ENCODE assay signal across 1 cellular context in the genomic region with DNA sequence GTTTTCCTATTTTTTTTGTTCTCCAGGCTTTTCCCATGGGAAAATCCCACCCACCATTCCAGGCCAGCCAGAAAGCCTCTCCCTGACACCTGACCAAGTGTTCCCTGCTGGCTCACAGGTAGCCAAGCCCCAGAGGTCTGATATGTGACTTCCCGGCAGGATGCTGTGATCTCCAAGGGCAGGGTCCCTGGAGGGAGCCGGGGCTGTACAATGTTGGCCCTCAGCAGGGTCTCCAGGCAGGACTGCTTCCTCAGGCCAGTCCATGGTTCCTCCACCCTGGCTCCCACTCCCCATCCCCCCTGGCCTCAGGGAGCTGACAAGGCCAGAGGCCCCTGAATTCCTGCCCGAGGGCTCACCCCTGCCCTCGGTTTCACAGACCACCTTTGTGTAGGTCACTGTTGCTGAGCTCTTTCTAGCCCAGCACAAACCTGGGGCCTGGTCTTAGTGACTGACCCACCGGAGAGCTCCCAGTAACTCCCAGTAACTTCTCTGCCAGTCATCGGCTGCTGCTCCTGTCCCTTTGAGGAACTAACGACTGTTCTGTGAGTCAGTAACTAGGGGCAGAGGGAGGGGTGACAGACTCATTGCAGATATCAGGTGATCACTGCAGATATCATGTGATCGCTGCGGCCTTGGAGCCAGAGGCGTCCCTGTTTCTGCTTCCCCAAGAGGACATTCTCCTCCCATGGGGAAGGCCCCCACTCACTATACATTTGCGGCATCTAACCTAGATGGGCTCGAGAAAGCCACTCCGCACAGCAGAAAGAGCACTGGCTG.
TF ChIP-seq lines count a peak whose summit lies in the region.

No MANE protein-coding gene starts in this region.

TF ChIP-seq in HepG2, 621 proteins besides CTCF, POLR2A, EP300 and RAD21 (continued from another document and continues in another):
- TF ChIP-seq, protein P1, sequence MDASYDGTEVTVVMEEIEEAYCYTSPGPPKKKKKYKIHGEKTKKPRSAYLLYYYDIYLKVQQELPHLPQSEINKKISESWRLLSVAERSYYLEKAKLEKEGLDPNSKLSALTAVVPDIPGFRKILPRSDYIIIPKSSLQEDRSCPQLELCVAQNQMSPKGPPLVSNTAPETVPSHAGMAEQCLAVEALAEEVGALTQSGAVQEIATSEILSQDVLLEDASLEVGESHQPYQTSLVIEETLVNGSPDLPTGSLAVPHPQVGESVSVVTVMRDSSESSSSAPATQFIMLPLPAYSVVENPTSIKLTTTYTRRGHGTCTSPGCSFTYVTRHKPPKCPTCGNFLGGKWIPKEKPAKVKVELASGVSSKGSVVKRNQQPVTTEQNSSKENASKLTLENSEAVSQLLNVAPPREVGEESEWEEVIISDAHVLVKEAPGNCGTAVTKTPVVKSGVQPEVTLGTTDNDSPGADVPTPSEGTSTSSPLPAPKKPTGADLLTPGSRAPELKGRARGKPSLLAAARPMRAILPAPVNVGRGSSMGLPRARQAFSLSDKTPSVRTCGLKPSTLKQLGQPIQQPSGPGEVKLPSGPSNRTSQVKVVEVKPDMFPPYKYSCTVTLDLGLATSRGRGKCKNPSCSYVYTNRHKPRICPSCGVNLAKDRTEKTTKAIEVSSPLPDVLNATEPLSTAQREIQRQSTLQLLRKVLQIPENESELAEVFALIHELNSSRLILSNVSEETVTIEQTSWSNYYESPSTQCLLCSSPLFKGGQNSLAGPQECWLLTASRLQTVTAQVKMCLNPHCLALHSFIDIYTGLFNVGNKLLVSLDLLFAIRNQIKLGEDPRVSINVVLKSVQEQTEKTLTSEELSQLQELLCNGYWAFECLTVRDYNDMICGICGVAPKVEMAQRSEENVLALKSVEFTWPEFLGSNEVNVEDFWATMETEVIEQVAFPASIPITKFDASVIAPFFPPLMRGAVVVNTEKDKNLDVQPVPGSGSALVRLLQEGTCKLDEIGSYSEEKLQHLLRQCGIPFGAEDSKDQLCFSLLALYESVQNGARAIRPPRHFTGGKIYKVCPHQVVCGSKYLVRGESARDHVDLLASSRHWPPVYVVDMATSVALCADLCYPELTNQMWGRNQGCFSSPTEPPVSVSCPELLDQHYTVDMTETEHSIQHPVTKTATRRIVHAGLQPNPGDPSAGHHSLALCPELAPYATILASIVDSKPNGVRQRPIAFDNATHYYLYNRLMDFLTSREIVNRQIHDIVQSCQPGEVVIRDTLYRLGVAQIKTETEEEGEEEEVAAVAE (CRISPR knock-in tag; IDR thresholded peaks at IDR 0.05; ENCODE audit: borderline replicate concordance): no peak
- peak; percentile 23 for TF ChIP-seq SKI (IDR thresholded peaks at IDR 0.05; ENCODE audit: partially characterized antibody)
- TF ChIP-seq, protein P2, sequence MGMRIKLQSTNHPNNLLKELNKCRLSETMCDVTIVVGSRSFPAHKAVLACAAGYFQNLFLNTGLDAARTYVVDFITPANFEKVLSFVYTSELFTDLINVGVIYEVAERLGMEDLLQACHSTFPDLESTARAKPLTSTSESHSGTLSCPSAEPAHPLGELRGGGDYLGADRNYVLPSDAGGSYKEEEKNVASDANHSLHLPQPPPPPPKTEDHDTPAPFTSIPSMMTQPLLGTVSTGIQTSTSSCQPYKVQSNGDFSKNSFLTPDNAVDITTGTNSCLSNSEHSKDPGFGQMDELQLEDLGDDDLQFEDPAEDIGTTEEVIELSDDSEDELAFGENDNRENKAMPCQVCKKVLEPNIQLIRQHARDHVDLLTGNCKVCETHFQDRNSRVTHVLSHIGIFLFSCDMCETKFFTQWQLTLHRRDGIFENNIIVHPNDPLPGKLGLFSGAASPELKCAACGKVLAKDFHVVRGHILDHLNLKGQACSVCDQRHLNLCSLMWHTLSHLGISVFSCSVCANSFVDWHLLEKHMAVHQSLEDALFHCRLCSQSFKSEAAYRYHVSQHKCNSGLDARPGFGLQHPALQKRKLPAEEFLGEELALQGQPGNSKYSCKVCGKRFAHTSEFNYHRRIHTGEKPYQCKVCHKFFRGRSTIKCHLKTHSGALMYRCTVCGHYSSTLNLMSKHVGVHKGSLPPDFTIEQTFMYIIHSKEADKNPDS (CRISPR knock-in tag; IDR thresholded peaks at IDR 0.05): no peak
- no peak for TF ChIP-seq ZZZ3 (CRISPR knock-in tag; IDR thresholded peaks at IDR 0.05; ENCODE audit: borderline replicate concordance)
- no peak for TF ChIP-seq CCDC6 (CRISPR knock-in tag; IDR thresholded peaks at IDR 0.05)
- TF ChIP-seq ZNF589 (CRISPR knock-in tag; conservative IDR thresholded peaks at IDR 0.05): no peak
- no peak; the same call in 1 of the 2 replicates for TF ChIP-seq ZSCAN9 (CRISPR knock-in tag; IDR thresholded peaks at IDR 0.05; ENCODE audit: borderline replicate concordance)
- TF ChIP-seq, protein P3, sequence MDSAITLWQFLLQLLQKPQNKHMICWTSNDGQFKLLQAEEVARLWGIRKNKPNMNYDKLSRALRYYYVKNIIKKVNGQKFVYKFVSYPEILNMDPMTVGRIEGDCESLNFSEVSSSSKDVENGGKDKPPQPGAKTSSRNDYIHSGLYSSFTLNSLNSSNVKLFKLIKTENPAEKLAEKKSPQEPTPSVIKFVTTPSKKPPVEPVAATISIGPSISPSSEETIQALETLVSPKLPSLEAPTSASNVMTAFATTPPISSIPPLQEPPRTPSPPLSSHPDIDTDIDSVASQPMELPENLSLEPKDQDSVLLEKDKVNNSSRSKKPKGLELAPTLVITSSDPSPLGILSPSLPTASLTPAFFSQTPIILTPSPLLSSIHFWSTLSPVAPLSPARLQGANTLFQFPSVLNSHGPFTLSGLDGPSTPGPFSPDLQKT (CRISPR knock-in tag; IDR thresholded peaks at IDR 0.05; ENCODE audit: borderline replicate concordance): no peak
- no peak for TF ChIP-seq ZNF709 (CRISPR knock-in tag; IDR thresholded peaks at IDR 0.05)
- TF ChIP-seq, protein P4, sequence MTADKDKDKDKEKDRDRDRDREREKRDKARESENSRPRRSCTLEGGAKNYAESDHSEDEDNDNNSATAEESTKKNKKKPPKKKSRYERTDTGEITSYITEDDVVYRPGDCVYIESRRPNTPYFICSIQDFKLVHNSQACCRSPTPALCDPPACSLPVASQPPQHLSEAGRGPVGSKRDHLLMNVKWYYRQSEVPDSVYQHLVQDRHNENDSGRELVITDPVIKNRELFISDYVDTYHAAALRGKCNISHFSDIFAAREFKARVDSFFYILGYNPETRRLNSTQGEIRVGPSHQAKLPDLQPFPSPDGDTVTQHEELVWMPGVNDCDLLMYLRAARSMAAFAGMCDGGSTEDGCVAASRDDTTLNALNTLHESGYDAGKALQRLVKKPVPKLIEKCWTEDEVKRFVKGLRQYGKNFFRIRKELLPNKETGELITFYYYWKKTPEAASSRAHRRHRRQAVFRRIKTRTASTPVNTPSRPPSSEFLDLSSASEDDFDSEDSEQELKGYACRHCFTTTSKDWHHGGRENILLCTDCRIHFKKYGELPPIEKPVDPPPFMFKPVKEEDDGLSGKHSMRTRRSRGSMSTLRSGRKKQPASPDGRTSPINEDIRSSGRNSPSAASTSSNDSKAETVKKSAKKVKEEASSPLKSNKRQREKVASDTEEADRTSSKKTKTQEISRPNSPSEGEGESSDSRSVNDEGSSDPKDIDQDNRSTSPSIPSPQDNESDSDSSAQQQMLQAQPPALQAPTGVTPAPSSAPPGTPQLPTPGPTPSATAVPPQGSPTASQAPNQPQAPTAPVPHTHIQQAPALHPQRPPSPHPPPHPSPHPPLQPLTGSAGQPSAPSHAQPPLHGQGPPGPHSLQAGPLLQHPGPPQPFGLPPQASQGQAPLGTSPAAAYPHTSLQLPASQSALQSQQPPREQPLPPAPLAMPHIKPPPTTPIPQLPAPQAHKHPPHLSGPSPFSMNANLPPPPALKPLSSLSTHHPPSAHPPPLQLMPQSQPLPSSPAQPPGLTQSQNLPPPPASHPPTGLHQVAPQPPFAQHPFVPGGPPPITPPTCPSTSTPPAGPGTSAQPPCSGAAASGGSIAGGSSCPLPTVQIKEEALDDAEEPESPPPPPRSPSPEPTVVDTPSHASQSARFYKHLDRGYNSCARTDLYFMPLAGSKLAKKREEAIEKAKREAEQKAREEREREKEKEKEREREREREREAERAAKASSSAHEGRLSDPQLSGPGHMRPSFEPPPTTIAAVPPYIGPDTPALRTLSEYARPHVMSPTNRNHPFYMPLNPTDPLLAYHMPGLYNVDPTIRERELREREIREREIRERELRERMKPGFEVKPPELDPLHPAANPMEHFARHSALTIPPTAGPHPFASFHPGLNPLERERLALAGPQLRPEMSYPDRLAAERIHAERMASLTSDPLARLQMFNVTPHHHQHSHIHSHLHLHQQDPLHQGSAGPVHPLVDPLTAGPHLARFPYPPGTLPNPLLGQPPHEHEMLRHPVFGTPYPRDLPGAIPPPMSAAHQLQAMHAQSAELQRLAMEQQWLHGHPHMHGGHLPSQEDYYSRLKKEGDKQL (CRISPR knock-in tag; IDR thresholded peaks at IDR 0.05; ENCODE audit: low read depth): no peak
- no peak for TF ChIP-seq NFRKB (IDR thresholded peaks at IDR 0.05)
- 0 out of 2 replicates have a peak, but pooled peaks have one; percentile 22 for TF ChIP-seq ZNF430 (CRISPR knock-in tag; IDR thresholded peaks at IDR 0.05)
- TF ChIP-seq CHCHD3 (CRISPR knock-in tag; IDR thresholded peaks at IDR 0.05): no peak
- no peak for TF ChIP-seq NR2F2 (IDR thresholded peaks at IDR 0.05; ENCODE audit: borderline replicate concordance, low read depth)
- TF ChIP-seq ZNF672 (CRISPR knock-in tag; IDR thresholded peaks at IDR 0.05): no peak
- 0 out of 2 replicates have a peak, but pooled peaks have one; percentile 24 for TF ChIP-seq ZNF24 (IDR thresholded peaks at IDR 0.05)
- TF ChIP-seq, protein P5, sequence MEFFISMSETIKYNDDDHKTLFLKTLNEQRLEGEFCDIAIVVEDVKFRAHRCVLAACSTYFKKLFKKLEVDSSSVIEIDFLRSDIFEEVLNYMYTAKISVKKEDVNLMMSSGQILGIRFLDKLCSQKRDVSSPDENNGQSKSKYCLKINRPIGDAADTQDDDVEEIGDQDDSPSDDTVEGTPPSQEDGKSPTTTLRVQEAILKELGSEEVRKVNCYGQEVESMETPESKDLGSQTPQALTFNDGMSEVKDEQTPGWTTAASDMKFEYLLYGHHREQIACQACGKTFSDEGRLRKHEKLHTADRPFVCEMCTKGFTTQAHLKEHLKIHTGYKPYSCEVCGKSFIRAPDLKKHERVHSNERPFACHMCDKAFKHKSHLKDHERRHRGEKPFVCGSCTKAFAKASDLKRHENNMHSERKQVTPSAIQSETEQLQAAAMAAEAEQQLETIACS (CRISPR knock-in tag; IDR thresholded peaks at IDR 0.05): no peak
- TF ChIP-seq RCOR2 (CRISPR knock-in tag; IDR thresholded peaks at IDR 0.05): no peak
- TF ChIP-seq ZNF264 (CRISPR knock-in tag; IDR thresholded peaks at IDR 0.05): no peak
- no peak for TF ChIP-seq ZFYVE20 (CRISPR knock-in tag; IDR thresholded peaks at IDR 0.05; ENCODE audit: borderline replicate concordance, low read depth)
- no peak for TF ChIP-seq ZNF891 (CRISPR knock-in tag; IDR thresholded peaks at IDR 0.05)
- TF ChIP-seq U2AF2 (IDR thresholded peaks at IDR 0.05; ENCODE audit: low read depth, low read length): no peak
- TF ChIP-seq, protein P6, sequence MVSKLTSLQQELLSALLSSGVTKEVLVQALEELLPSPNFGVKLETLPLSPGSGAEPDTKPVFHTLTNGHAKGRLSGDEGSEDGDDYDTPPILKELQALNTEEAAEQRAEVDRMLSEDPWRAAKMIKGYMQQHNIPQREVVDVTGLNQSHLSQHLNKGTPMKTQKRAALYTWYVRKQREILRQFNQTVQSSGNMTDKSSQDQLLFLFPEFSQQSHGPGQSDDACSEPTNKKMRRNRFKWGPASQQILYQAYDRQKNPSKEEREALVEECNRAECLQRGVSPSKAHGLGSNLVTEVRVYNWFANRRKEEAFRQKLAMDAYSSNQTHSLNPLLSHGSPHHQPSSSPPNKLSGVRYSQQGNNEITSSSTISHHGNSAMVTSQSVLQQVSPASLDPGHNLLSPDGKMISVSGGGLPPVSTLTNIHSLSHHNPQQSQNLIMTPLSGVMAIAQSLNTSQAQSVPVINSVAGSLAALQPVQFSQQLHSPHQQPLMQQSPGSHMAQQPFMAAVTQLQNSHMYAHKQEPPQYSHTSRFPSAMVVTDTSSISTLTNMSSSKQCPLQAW (CRISPR knock-in tag; IDR thresholded peaks at IDR 0.05): peak; percentile 69; the same call in 1 of the 2 replicates
- TF ChIP-seq, protein P7, sequence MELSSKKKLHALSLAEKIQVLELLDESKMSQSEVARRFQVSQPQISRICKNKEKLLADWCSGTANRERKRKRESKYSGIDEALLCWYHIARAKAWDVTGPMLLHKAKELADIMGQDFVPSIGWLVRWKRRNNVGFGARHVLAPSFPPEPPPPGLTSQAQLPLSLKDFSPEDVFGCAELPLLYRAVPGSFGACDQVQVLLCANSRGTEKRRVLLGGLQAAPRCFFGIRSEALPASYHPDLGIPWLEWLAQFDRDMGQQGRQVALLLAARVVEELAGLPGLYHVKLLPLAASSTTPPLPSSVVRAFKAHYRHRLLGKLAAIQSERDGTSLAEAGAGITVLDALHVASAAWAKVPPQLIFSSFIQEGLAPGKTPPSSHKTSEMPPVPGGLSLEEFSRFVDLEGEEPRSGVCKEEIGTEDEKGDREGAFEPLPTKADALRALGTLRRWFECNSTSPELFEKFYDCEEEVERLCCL (CRISPR knock-in tag; IDR thresholded peaks at IDR 0.05; ENCODE audit: borderline replicate concordance): no peak
- TF ChIP-seq SRSF4 (IDR thresholded peaks at IDR 0.05; ENCODE audit: low read depth, low read length, poor library complexity, severe bottlenecking): no peak
- no peak for TF ChIP-seq MIER3 (CRISPR knock-in tag; IDR thresholded peaks at IDR 0.05; ENCODE audit: borderline replicate concordance)
- no peak for TF ChIP-seq ZFP90 (CRISPR knock-in tag; IDR thresholded peaks at IDR 0.05; ENCODE audit: borderline replicate concordance)
- 0 out of 2 replicates have a peak, but pooled peaks have one; percentile 24 for TF ChIP-seq ZNF225 (CRISPR knock-in tag; IDR thresholded peaks at IDR 0.05)
- TF ChIP-seq SAP130 (CRISPR knock-in tag; IDR thresholded peaks at IDR 0.05; ENCODE audit: low read depth): peak; percentile 95
- no peak for TF ChIP-seq ZNF713 (CRISPR knock-in tag; IDR thresholded peaks at IDR 0.05)
- TF ChIP-seq, protein P8, sequence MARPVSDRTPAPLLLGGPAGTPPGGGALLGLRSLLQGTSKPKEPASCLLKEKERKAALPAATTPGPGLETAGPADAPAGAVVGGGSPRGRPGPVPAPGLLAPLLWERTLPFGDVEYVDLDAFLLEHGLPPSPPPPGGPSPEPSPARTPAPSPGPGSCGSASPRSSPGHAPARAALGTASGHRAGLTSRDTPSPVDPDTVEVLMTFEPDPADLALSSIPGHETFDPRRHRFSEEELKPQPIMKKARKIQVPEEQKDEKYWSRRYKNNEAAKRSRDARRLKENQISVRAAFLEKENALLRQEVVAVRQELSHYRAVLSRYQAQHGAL (CRISPR knock-in tag; IDR thresholded peaks at IDR 0.05; ENCODE audit: not compliant biosample characterization): no peak
- TF ChIP-seq ZNF224 (CRISPR knock-in tag; IDR thresholded peaks at IDR 0.05): peak; percentile 62; the same call in 1 of the 2 replicates
- TF ChIP-seq, protein P9, sequence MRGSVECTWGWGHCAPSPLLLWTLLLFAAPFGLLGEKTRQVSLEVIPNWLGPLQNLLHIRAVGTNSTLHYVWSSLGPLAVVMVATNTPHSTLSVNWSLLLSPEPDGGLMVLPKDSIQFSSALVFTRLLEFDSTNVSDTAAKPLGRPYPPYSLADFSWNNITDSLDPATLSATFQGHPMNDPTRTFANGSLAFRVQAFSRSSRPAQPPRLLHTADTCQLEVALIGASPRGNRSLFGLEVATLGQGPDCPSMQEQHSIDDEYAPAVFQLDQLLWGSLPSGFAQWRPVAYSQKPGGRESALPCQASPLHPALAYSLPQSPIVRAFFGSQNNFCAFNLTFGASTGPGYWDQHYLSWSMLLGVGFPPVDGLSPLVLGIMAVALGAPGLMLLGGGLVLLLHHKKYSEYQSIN (CRISPR knock-in tag; IDR thresholded peaks at IDR 0.05; ENCODE audit: borderline replicate concordance): no peak
- TF ChIP-seq SRSF9 (IDR thresholded peaks at IDR 0.05; ENCODE audit: borderline replicate concordance, insufficient read depth, low read depth, low read length, poor library complexity, severe bottlenecking): no peak
- TF ChIP-seq TMF1 (CRISPR knock-in tag; IDR thresholded peaks at IDR 0.05; ENCODE audit: low read depth): no peak
- no peak for TF ChIP-seq ZFP82 (CRISPR knock-in tag; IDR thresholded peaks at IDR 0.05; ENCODE audit: borderline replicate concordance)
- no peak for TF ChIP-seq ZNF30 (CRISPR knock-in tag; IDR thresholded peaks at IDR 0.05)
- TF ChIP-seq ZNF878 (CRISPR knock-in tag; IDR thresholded peaks at IDR 0.05): no peak
- TF ChIP-seq HDAC2 (CRISPR knock-in tag; IDR thresholded peaks at IDR 0.05): no peak
